ENCODE assay signal across 1 cellular context in the genomic region with DNA sequence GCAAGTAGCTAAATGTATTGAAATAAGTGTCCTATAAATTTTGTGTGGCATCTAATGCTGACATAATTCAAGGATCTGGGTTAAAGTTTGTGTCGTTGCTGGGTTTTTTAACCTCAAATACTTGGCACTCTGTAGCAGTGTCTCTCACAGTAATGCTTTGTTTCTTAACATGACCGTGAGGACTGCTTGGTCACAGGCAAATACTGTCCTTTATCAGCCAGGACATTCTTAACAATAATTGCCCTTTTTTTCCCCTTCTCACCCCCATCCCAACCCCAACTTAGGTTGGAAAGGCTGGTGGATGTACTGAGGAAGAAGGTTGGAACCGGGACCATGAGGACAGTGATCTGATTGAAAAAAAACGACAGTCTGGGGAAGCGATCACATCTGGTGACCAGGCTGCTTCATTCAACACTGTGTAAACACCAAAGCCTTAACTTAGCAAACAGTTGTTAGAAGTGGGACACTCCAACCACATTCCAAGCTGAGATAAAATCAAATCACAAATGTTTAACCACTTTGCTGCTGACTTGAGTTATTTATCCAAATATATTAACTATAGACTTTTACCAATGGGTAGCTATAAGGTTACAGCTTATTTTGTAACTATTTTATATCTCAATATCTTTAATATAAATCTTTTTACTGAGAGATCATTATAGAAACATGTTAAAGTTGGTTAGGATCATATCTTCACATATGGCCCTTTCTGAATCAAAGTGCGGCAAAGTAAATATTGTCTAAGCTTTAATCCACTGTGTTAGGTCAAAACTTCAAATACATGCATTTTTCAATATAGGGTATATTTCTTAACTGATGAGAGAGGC.
TF ChIP-seq lines count a peak whose summit lies in the region.

No MANE protein-coding gene starts in this region.

TF ChIP-seq in HepG2, 621 proteins besides CTCF, POLR2A, EP300 and RAD21 (continued from another document and continues in another):
- TF ChIP-seq, protein P1, sequence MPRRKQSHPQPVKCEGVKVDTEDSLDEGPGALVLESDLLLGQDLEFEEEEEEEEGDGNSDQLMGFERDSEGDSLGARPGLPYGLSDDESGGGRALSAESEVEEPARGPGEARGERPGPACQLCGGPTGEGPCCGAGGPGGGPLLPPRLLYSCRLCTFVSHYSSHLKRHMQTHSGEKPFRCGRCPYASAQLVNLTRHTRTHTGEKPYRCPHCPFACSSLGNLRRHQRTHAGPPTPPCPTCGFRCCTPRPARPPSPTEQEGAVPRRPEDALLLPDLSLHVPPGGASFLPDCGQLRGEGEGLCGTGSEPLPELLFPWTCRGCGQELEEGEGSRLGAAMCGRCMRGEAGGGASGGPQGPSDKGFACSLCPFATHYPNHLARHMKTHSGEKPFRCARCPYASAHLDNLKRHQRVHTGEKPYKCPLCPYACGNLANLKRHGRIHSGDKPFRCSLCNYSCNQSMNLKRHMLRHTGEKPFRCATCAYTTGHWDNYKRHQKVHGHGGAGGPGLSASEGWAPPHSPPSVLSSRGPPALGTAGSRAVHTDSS (CRISPR knock-in tag; conservative IDR thresholded peaks at IDR 0.05), result no peak
- TF ChIP-seq NFE2L2 (IDR thresholded peaks at IDR 0.05; ENCODE audit: low read length), result 0 out of 2 replicates have a peak, but pooled peaks have one; percentile 25
- peak; percentile 99 for TF ChIP-seq ZNF614 (CRISPR knock-in tag; IDR thresholded peaks at IDR 0.05; ENCODE audit: borderline replicate concordance)
- TF ChIP-seq ZMYM4 (CRISPR knock-in tag; IDR thresholded peaks at IDR 0.05), result peak; percentile 100
- no peak for TF ChIP-seq ZNF10 (CRISPR knock-in tag; IDR thresholded peaks at IDR 0.05; ENCODE audit: borderline replicate concordance, low read depth)
- TF ChIP-seq NBN (conservative IDR thresholded peaks at IDR 0.05), result no peak
- peak; percentile 83; the same call in 1 of the 2 replicates for TF ChIP-seq ZNF274 (CRISPR knock-in tag; IDR thresholded peaks at IDR 0.05)
- TF ChIP-seq ZSCAN9 (CRISPR knock-in tag; IDR thresholded peaks at IDR 0.05; ENCODE audit: borderline replicate concordance), result peak; percentile 93
- TF ChIP-seq TEAD3 (CRISPR knock-in tag; optimal IDR thresholded peaks at IDR 0.05; ENCODE audit: borderline replicate concordance), result peak; percentile 100
- peak; percentile 64 for TF ChIP-seq ELF1 (CRISPR knock-in tag; IDR thresholded peaks at IDR 0.05)
- peak; percentile 64; the same call in 1 of the 2 replicates for TF ChIP-seq STAT5B (CRISPR knock-in tag; IDR thresholded peaks at IDR 0.05)
- TF ChIP-seq ZFYVE20 (CRISPR knock-in tag; IDR thresholded peaks at IDR 0.05; ENCODE audit: borderline replicate concordance, low read depth), result no peak
- peak; percentile 71; the same call in 1 of the 2 replicates for TF ChIP-seq ZSCAN31 (CRISPR knock-in tag; IDR thresholded peaks at IDR 0.05; ENCODE audit: low read depth)
- peak; percentile 25; the same call in 1 of the 2 replicates for TF ChIP-seq ZNF101 (CRISPR knock-in tag; IDR thresholded peaks at IDR 0.05; ENCODE audit: borderline replicate concordance, low read depth)
- peak; percentile 92 for TF ChIP-seq KDM1A (CRISPR knock-in tag; IDR thresholded peaks at IDR 0.05)
- no peak for TF ChIP-seq MTF2 (CRISPR knock-in tag; IDR thresholded peaks at IDR 0.05; ENCODE audit: borderline replicate concordance)
- TF ChIP-seq CEBPG (CRISPR knock-in tag; IDR thresholded peaks at IDR 0.05), result peak; percentile 75
- TF ChIP-seq ARNTL (CRISPR knock-in tag; IDR thresholded peaks at IDR 0.05), result peak; percentile 81
- TF ChIP-seq, protein P2, sequence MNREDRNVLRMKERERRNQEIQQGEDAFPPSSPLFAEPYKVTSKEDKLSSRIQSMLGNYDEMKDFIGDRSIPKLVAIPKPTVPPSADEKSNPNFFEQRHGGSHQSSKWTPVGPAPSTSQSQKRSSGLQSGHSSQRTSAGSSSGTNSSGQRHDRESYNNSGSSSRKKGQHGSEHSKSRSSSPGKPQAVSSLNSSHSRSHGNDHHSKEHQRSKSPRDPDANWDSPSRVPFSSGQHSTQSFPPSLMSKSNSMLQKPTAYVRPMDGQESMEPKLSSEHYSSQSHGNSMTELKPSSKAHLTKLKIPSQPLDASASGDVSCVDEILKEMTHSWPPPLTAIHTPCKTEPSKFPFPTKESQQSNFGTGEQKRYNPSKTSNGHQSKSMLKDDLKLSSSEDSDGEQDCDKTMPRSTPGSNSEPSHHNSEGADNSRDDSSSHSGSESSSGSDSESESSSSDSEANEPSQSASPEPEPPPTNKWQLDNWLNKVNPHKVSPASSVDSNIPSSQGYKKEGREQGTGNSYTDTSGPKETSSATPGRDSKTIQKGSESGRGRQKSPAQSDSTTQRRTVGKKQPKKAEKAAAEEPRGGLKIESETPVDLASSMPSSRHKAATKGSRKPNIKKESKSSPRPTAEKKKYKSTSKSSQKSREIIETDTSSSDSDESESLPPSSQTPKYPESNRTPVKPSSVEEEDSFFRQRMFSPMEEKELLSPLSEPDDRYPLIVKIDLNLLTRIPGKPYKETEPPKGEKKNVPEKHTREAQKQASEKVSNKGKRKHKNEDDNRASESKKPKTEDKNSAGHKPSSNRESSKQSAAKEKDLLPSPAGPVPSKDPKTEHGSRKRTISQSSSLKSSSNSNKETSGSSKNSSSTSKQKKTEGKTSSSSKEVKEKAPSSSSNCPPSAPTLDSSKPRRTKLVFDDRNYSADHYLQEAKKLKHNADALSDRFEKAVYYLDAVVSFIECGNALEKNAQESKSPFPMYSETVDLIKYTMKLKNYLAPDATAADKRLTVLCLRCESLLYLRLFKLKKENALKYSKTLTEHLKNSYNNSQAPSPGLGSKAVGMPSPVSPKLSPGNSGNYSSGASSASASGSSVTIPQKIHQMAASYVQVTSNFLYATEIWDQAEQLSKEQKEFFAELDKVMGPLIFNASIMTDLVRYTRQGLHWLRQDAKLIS (CRISPR knock-in tag; IDR thresholded peaks at IDR 0.05), result peak; percentile 85
- TF ChIP-seq ISL2 (CRISPR knock-in tag; IDR thresholded peaks at IDR 0.05), result peak; percentile 100
- TF ChIP-seq, protein P3, sequence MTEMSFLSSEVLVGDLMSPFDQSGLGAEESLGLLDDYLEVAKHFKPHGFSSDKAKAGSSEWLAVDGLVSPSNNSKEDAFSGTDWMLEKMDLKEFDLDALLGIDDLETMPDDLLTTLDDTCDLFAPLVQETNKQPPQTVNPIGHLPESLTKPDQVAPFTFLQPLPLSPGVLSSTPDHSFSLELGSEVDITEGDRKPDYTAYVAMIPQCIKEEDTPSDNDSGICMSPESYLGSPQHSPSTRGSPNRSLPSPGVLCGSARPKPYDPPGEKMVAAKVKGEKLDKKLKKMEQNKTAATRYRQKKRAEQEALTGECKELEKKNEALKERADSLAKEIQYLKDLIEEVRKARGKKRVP (CRISPR knock-in tag; IDR thresholded peaks at IDR 0.05), result peak; percentile 58 to 77; a peak in 2 of 4 replicates
- no peak for TF ChIP-seq TAF15 (IDR thresholded peaks at IDR 0.05; ENCODE audit: low read depth, low read length, poor library complexity, severe bottlenecking)
- no peak for TF ChIP-seq ZFAT (CRISPR knock-in tag; conservative IDR thresholded peaks at IDR 0.05)
- peak; percentile 96 for TF ChIP-seq ZNF331 (CRISPR knock-in tag; IDR thresholded peaks at IDR 0.05)
- peak; percentile 77; the same call in 1 of the 2 replicates for TF ChIP-seq ESRRA (CRISPR knock-in tag; IDR thresholded peaks at IDR 0.05; ENCODE audit: low read depth)
- TF ChIP-seq ZFP91 (CRISPR knock-in tag; IDR thresholded peaks at IDR 0.05; ENCODE audit: borderline replicate concordance), result peak; percentile 52; the same call in 1 of the 2 replicates
- TF ChIP-seq ZNF788 (CRISPR knock-in tag; IDR thresholded peaks at IDR 0.05; ENCODE audit: borderline replicate concordance), result no peak; the same call in 1 of the 2 replicates
- TF ChIP-seq KLF13 (CRISPR knock-in tag; IDR thresholded peaks at IDR 0.05), result no peak
- TF ChIP-seq HOMEZ (CRISPR knock-in tag; IDR thresholded peaks at IDR 0.05; ENCODE audit: low read depth), result peak; percentile 100
- TF ChIP-seq ZNF142 (CRISPR knock-in tag; IDR thresholded peaks at IDR 0.05), result peak; percentile 74; the same call in 1 of the 2 replicates
- no peak for TF ChIP-seq THAP9 (CRISPR knock-in tag; IDR thresholded peaks at IDR 0.05; ENCODE audit: borderline replicate concordance)
- TF ChIP-seq, protein P4, sequence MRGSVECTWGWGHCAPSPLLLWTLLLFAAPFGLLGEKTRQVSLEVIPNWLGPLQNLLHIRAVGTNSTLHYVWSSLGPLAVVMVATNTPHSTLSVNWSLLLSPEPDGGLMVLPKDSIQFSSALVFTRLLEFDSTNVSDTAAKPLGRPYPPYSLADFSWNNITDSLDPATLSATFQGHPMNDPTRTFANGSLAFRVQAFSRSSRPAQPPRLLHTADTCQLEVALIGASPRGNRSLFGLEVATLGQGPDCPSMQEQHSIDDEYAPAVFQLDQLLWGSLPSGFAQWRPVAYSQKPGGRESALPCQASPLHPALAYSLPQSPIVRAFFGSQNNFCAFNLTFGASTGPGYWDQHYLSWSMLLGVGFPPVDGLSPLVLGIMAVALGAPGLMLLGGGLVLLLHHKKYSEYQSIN (CRISPR knock-in tag; IDR thresholded peaks at IDR 0.05; ENCODE audit: borderline replicate concordance), result no peak
- peak; percentile 66; the same call in 1 of the 2 replicates for TF ChIP-seq ARNT2 (CRISPR knock-in tag; IDR thresholded peaks at IDR 0.05; ENCODE audit: low read depth)
